ENCODE assay signal across 1 cellular context in the genomic region with DNA sequence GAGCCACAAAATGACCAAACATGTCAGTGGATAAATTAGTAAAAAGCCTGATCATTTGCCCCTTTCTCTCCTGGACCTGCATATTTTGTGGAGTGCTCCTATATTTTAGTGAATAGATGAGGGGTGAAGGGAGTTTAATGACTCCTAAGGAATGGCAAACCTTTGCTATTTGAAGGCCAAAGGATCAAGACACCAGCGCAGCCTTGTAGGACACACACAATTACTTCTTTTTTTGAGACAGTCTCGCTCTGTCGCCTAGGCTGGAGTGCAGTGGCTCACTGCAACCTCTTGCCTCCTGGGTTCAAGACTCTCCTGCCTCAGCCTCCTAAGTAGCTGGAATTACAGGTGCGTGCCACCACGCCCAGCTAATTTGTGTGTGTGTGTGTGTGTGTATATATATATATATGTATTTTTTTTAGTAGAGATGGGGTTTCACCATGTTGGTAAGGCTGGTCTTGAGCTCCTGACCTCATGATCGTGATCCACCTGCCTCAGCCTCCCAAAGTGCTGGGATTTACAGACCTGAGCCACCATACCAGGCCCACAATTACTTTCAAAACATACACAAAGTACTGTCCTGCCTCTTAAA.
TF ChIP-seq lines count a peak whose summit lies in the region.

No MANE protein-coding gene starts in this region.

TF ChIP-seq in GM12878, 131 proteins besides CTCF, POLR2A, EP300 and RAD21 (continued from another document):
- TF ChIP-seq, protein P1, sequence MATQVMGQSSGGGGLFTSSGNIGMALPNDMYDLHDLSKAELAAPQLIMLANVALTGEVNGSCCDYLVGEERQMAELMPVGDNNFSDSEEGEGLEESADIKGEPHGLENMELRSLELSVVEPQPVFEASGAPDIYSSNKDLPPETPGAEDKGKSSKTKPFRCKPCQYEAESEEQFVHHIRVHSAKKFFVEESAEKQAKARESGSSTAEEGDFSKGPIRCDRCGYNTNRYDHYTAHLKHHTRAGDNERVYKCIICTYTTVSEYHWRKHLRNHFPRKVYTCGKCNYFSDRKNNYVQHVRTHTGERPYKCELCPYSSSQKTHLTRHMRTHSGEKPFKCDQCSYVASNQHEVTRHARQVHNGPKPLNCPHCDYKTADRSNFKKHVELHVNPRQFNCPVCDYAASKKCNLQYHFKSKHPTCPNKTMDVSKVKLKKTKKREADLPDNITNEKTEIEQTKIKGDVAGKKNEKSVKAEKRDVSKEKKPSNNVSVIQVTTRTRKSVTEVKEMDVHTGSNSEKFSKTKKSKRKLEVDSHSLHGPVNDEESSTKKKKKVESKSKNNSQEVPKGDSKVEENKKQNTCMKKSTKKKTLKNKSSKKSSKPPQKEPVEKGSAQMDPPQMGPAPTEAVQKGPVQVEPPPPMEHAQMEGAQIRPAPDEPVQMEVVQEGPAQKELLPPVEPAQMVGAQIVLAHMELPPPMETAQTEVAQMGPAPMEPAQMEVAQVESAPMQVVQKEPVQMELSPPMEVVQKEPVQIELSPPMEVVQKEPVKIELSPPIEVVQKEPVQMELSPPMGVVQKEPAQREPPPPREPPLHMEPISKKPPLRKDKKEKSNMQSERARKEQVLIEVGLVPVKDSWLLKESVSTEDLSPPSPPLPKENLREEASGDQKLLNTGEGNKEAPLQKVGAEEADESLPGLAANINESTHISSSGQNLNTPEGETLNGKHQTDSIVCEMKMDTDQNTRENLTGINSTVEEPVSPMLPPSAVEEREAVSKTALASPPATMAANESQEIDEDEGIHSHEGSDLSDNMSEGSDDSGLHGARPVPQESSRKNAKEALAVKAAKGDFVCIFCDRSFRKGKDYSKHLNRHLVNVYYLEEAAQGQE (IDR thresholded peaks at IDR 0.05; ENCODE audit: low read depth, low read length): no peak
